In genomic region chr17:65099941-65100315, GRCh38 we compare ENCODE assay signal across 8 cellular contexts. TPM values are rescaled to one million over a fixed set of nuclear protein-coding genes. Genes with fewer than 3 reads are reported as not detected.
DNase-seq lines count a peak whose midpoint lies in the region; ATAC-seq and TF ChIP-seq lines count a peak whose summit lies in the region.

No MANE protein-coding gene starts in this region.

- TF ChIP-seq CTCF in retinal pigment epithelial cell (conservative IDR thresholded peaks at IDR 0.05; ENCODE audit: low read depth, low read length): no peak

- ATAC-seq in HG02840 (IDR thresholded peaks at IDR 0.05; ENCODE audit: low FRiP score, unreplicated experiment): peak; percentile 70

- intact Hi-C loops in activated T-helper 1 cell treated with anti-CD3 and anti-CD28 coated beads, Interleukin-12 subunit alpha, Interleukin-12 subunit beta, Interleukin-2, Interleukin-4 antibody, amounts not matched to agents 30 ng/mL and 10 ng/mL and 1 ng/mL, durations not matched to agents 14 hours and 24 hours and 36 hours (cut with micrococcal nuclease): loop anchor here (1.0 to 5.0 kb wide), 11 partner anchors 22 to 181 kb away; partner anchors contain the start of genes LRRC37A3 and RGS9

- H3K27ac Mint-ChIP-seq in activated T-helper 1 cell treated with anti-CD3 and anti-CD28 coated beads, Interleukin-12 subunit alpha, Interleukin-12 subunit beta, Interleukin-2, Interleukin-4 antibody, amounts not matched to agents 30 ng/mL and 10 ng/mL and 1 ng/mL, durations not matched to agents 14 hours and 24 hours and 36 hours: peak overlapping the region; percentile 94

- H3K4me3 ChIP-seq in retinal pigment epithelial cell (ENCODE audit: low read length): peak overlapping the region; percentile 44

- H3K9me3 Mint-ChIP-seq in activated T-helper 1 cell treated with anti-CD3 and anti-CD28 coated beads, Interleukin-12 subunit alpha, Interleukin-12 subunit beta, Interleukin-2, Interleukin-4 antibody, amounts not matched to agents 30 ng/mL and 10 ng/mL and 1 ng/mL, durations not matched to agents 14 hours and 24 hours and 36 hours: no peaks in the 10 kb centered on the region

- H3K4me1 Mint-ChIP-seq in activated T-helper 1 cell treated with anti-CD3 and anti-CD28 coated beads, Interleukin-12 subunit alpha, Interleukin-12 subunit beta, Interleukin-2, Interleukin-4 antibody, amounts not matched to agents 30 ng/mL and 10 ng/mL and 1 ng/mL, durations not matched to agents 14 hours and 24 hours and 36 hours (ENCODE audit: low read depth): peaks cover 20% of the 10 kb centered on the region

- H3K27me3 Mint-ChIP-seq in activated T-helper 1 cell treated with anti-CD3 and anti-CD28 coated beads, Interleukin-12 subunit alpha, Interleukin-12 subunit beta, Interleukin-2, Interleukin-4 antibody, amounts not matched to agents 30 ng/mL and 10 ng/mL and 1 ng/mL, durations not matched to agents 14 hours and 24 hours and 36 hours (ENCODE audit: insufficient read depth): peaks cover 9% of the 10 kb centered on the region

- H3K4me3 Mint-ChIP-seq in activated T-helper 1 cell treated with anti-CD3 and anti-CD28 coated beads, Interleukin-12 subunit alpha, Interleukin-12 subunit beta, Interleukin-2, Interleukin-4 antibody, amounts not matched to agents 30 ng/mL and 10 ng/mL and 1 ng/mL, durations not matched to agents 14 hours and 24 hours and 36 hours: peak overlapping the region; percentile 90

- DNase-seq in NCI-H446 treated with DMSO at 0.1 percent for 48 hours (lab: John Stamatoyannopoulos, UW): peak; percentile 12
- DNase-seq in NCI-H446 (lab: John Stamatoyannopoulos, UW): no peak
- DNase-seq in NCI-H774 (lab: John Stamatoyannopoulos, UW): peak; percentile 59
- DNase-seq in activated T-helper 1 cell treated with anti-CD3 and anti-CD28 coated beads, Interleukin-12 subunit alpha, Interleukin-12 subunit beta, Interleukin-2, Interleukin-4 antibody, amounts not matched to agents 30 ng/mL and 10 ng/mL and 1 ng/mL, durations not matched to agents 14 hours and 24 hours and 36 hours (ENCODE audit: low spot score): peak; percentile 57
- peak; percentile 65 for DNase-seq in germinal center (ENCODE audit: low spot score)
- DNase-seq in retinal pigment epithelial cell (ENCODE audit: low read depth): no peak
- no peak for DNase-seq in COR-L47 (lab: John Stamatoyannopoulos, UW)

- no peaks in the 10 kb centered on the region for H3K36me3 Mint-ChIP-seq in activated T-helper 1 cell treated with anti-CD3 and anti-CD28 coated beads, Interleukin-12 subunit alpha, Interleukin-12 subunit beta, Interleukin-2, Interleukin-4 antibody, amounts not matched to agents 30 ng/mL and 10 ng/mL and 1 ng/mL, durations not matched to agents 14 hours and 24 hours and 36 hours (ENCODE audit: low read depth)

RNA-seq across cellular contexts. Expression of gene RGS9, which starts 37.2 kb away (rescaled TPM):
- 1.1 and 1.8 TPM in 2 replicates for total RNA-seq in activated T-helper 1 cell treated with anti-CD3 and anti-CD28 coated beads, Interleukin-12 subunit alpha, Interleukin-12 subunit beta, Interleukin-2, Interleukin-4 antibody, amounts not matched to agents 30 ng/mL and 10 ng/mL and 1 ng/mL, durations not matched to agents 14 hours and 24 hours and 36 hours

RNA-seq across cellular contexts. Expression of gene GNA13, which starts 43.4 kb away (rescaled TPM):
- total RNA-seq in activated T-helper 1 cell treated with anti-CD3 and anti-CD28 coated beads, Interleukin-12 subunit alpha, Interleukin-12 subunit beta, Interleukin-2, Interleukin-4 antibody, amounts not matched to agents 30 ng/mL and 10 ng/mL and 1 ng/mL, durations not matched to agents 14 hours and 24 hours and 36 hours: 52.7 and 56.3 TPM in 2 replicates

Comparison
In these comparisons a context has a peak if more than half of its experiments do, and no peak if none do; other contexts are left out.
1. DNase-seq: peak in NCI-H446 treated with DMSO at 0.1 percent for 48 hours (single experiment), NCI-H774 (single experiment), activated T-helper 1 cell treated with anti-CD3 and anti-CD28 coated beads, Interleukin-12 subunit alpha, Interleukin-12 subunit beta, Interleukin-2, Interleukin-4 antibody, amounts not matched to agents 30 ng/mL and 10 ng/mL and 1 ng/mL, durations not matched to agents 14 hours and 24 hours and 36 hours (single experiment) and germinal center (single experiment); none in NCI-H446 (0 of 2), retinal pigment epithelial cell (single experiment) and COR-L47 (single experiment).